ENCODE assay signal across 21 cellular contexts in genomic region chr14:84442481-84442880, GRCh38.
DNase-seq lines count a peak whose midpoint lies in the region; ATAC-seq and TF ChIP-seq lines count a peak whose summit lies in the region.
"Had no signal": no experiment of that assay in that cellular context is flagged by ENCODE, and none has a peak within 500 bp of the region (broad histone marks: within the 10 kb centered on the region; RNA-seq: fewer than 3 reads in every experiment).

No MANE protein-coding gene starts in this region.

- ATAC-seq in HG02885 (IDR thresholded peaks at IDR 0.05; ENCODE audit: poor library complexity, unreplicated experiment) = no peak
- no peak for ATAC-seq in activated CD8-positive, alpha-beta memory T cell treated with anti-CD3 and anti-CD28 coated beads, Interleukin-2, amount 10 ng/mL, durations not matched to agents 7 days and 5 days
- ATAC-seq: left colon; natural killer cell treated with Interleukin-12 subunit alpha and Interleukin-12 subunit beta and Interleukin-15 and Interleukin-18, amount 100 ng/mL, for 72 hours had no signal

- H2AFZ ChIP-seq in PC-9 = 0 out of 2 replicates have a peak overlapping the region, but pooled peaks have one; percentile 52

- H3K4me2 ChIP-seq in PC-9 = no peak overlapping the region

- intact Hi-C loops in PC-9 (cut with micrococcal nuclease; ENCODE audit: unreplicated experiment) = no loop called here

- H3K9me3 ChIP-seq in PC-9 (ENCODE audit: insufficient read depth, low read depth) = no peaks in the 10 kb centered on the region
- H3K9me3 ChIP-seq: SJSA1 had no signal

- H3K27me3 ChIP-seq in PC-9 (ENCODE audit: insufficient read depth, low read depth) = no peaks in the 10 kb centered on the region
- H3K27me3 ChIP-seq: SJSA1 had no signal

- no peaks in the 10 kb centered on the region for H4K20me1 ChIP-seq in PC-9 (ENCODE audit: insufficient read depth)

- no peaks in the 10 kb centered on the region for H3K27me3 Mint-ChIP-seq in activated CD8-positive, alpha-beta memory T cell treated with anti-CD3 and anti-CD28 coated beads, Interleukin-2, amount 10 ng/mL, durations not matched to agents 7 days and 5 days
- H3K27me3 Mint-ChIP-seq: natural killer cell treated with Interleukin-12 subunit alpha and Interleukin-12 subunit beta and Interleukin-15 and Interleukin-18, amount 100 ng/mL, for 72 hours had no signal

- no peaks in the 10 kb centered on the region for H3F3A ChIP-seq in PC-9 (ENCODE audit: insufficient read depth, low read depth)

- H3K36me3 Mint-ChIP-seq in activated CD8-positive, alpha-beta memory T cell treated with anti-CD3 and anti-CD28 coated beads, Interleukin-2, amount 10 ng/mL, durations not matched to agents 7 days and 5 days = no peaks in the 10 kb centered on the region
- H3K36me3 Mint-ChIP-seq: CD14-positive monocyte; natural killer cell treated with Interleukin-12 subunit alpha and Interleukin-12 subunit beta and Interleukin-15 and Interleukin-18, amount 100 ng/mL, for 72 hours had no signal

- H3K4me1 ChIP-seq in PC-9 (replicated peaks; ENCODE audit: insufficient read depth) = no peaks in the 10 kb centered on the region
- H3K4me1 ChIP-seq: SJSA1 had no signal

- no peaks in the 10 kb centered on the region for H3K4me1 Mint-ChIP-seq in activated CD8-positive, alpha-beta memory T cell treated with anti-CD3 and anti-CD28 coated beads, Interleukin-2, amount 10 ng/mL, durations not matched to agents 7 days and 5 days
- H3K4me1 Mint-ChIP-seq: CD14-positive monocyte had no signal

- no peak overlapping the region for H3K27ac ChIP-seq in PC-9
- H3K27ac ChIP-seq: SJSA1, WERI-Rb-1 had no signal

- CTCF ChIA-PET in PC-9 (lab: Charles Lee) = no interaction called here
- CTCF ChIA-PET in activated CD8-positive, alpha-beta memory T cell treated with anti-CD3 and anti-CD28 coated beads, Interleukin-2, amount 10 ng/mL, durations not matched to agents 7 days and 5 days (lab: Charles Lee) = no interaction called here

- H3K36me3 ChIP-seq in PC-9 (ENCODE audit: low read depth) = no peaks in the 10 kb centered on the region
- H3K36me3 ChIP-seq: SJSA1, WERI-Rb-1 had no signal

- DNase-seq in COLO829 (ENCODE audit: low spot score) = peak; percentile 20
- peak; percentile 75 for DNase-seq in NCI-H1105 treated with DMSO at 0.1 percent for 48 hours (lab: John Stamatoyannopoulos, UW)
- DNase-seq in PC-9 = no peak
- peak; percentile 64 for DNase-seq in glomerular endothelial cell (ENCODE audit: extremely low read depth, low read depth, low spot score)
- no peak for DNase-seq in CD1c-positive myeloid dendritic cell (ENCODE audit: extremely low spot score)
- no peak for DNase-seq in dedifferentiated amniotic fluid mesenchymal stem cell (ENCODE audit: extremely low spot score)
- DNase-seq in activated CD8-positive, alpha-beta memory T cell treated with anti-CD3 and anti-CD28 coated beads, Interleukin-2, amount 10 ng/mL, durations not matched to agents 7 days and 5 days = no peak
- DNase-seq: activated gamma-delta T cell treated with Interleukin-2 at 50 U/mL for 16 hours; amniotic stem cell; central memory CD4-positive, alpha-beta T cell; IMR-90; left colon; midbrain; NCI-H1694; stimulated activated CD4-positive, alpha-beta T cell treated with anti-CD3 and anti-CD28 coated beads, Interleukin-2, amount 100 ng/mL, for 24 hours; stimulated activated naive CD4-positive, alpha-beta T cell; WERI-Rb-1 had no signal

- no peaks in the 10 kb centered on the region for H3K79me2 ChIP-seq in PC-9 (ENCODE audit: low read depth)

- no peak overlapping the region for H3K27ac Mint-ChIP-seq in activated CD8-positive, alpha-beta memory T cell treated with anti-CD3 and anti-CD28 coated beads, Interleukin-2, amount 10 ng/mL, durations not matched to agents 7 days and 5 days
- H3K27ac Mint-ChIP-seq: CD14-positive monocyte; natural killer cell treated with Interleukin-12 subunit alpha and Interleukin-12 subunit beta and Interleukin-15 and Interleukin-18, amount 100 ng/mL, for 72 hours had no signal

- peaks cover 3% of the 10 kb centered on the region for H3K9me3 Mint-ChIP-seq in activated CD8-positive, alpha-beta memory T cell treated with anti-CD3 and anti-CD28 coated beads, Interleukin-2, amount 10 ng/mL, durations not matched to agents 7 days and 5 days (ENCODE audit: low read depth)

- H3K9me2 ChIP-seq in PC-9 (ENCODE audit: insufficient read depth) = no peaks in the 10 kb centered on the region

- POLR2A ChIA-PET in PC-9 (lab: Charles Lee; ENCODE audit: unreplicated experiment) = no interaction called here

- H3K4me3 ChIP-seq in PC-9 = no peak overlapping the region
- H3K4me3 ChIP-seq: SJSA1 had no signal

- BruUV-seq in PC-9 (replicated peaks; lab: Mats Ljungman, UMichigan) = no TSS peak

- TF ChIP-seq CTCF in PC-9 (conservative IDR thresholded peaks at IDR 0.05) = no peak

- no peak overlapping the region for H3K4me3 Mint-ChIP-seq in activated CD8-positive, alpha-beta memory T cell treated with anti-CD3 and anti-CD28 coated beads, Interleukin-2, amount 10 ng/mL, durations not matched to agents 7 days and 5 days
- H3K4me3 Mint-ChIP-seq: CD14-positive monocyte; natural killer cell treated with Interleukin-12 subunit alpha and Interleukin-12 subunit beta and Interleukin-15 and Interleukin-18, amount 100 ng/mL, for 72 hours had no signal

Comparison
In these comparisons a context has a peak if more than half of its experiments do, and no peak if none do; other contexts are left out.
1. DNase-seq: peak in COLO829 (single experiment), NCI-H1105 treated with DMSO at 0.1 percent for 48 hours (single experiment) and glomerular endothelial cell (single experiment); none in PC-9 (0 of 2), CD1c-positive myeloid dendritic cell (single experiment), dedifferentiated amniotic fluid mesenchymal stem cell (single experiment) and activated CD8-positive, alpha-beta memory T cell treated with anti-CD3 and anti-CD28 coated beads, Interleukin-2, amount 10 ng/mL, durations not matched to agents 7 days and 5 days (single experiment).